1 cellular context compared by ENCODE assay signal in genomic region chr9:20225841-20226240, GRCh38.
TF ChIP-seq lines count a peak whose summit lies in the region.

No MANE protein-coding gene starts in this region.

TF ChIP-seq in IMR-90, 13 proteins besides CTCF, POLR2A, EP300 and RAD21 (continued from another document):
- TF ChIP-seq CEBPB (IDR thresholded peaks at IDR 0.05; ENCODE audit: low read depth, low read length) (no peak), SMC3 (IDR thresholded peaks at IDR 0.05; ENCODE audit: low read depth, low read length) (no peak), NFE2L2 (IDR thresholded peaks at IDR 0.05; ENCODE audit: low read depth, low read length) (no peak), MXI1 (IDR thresholded peaks at IDR 0.05; ENCODE audit: borderline replicate concordance, low read depth, low read length) (no peak), RCOR1 (IDR thresholded peaks at IDR 0.05; ENCODE audit: insufficient replicate concordance, low read length) (no peak), BHLHE40 (IDR thresholded peaks at IDR 0.05; ENCODE audit: low read depth, low read length) (no peak), FOS (IDR thresholded peaks at IDR 0.05; ENCODE audit: low read depth, low read length) (no peak), MAZ (IDR thresholded peaks at IDR 0.05; ENCODE audit: borderline replicate concordance, low read depth, low read length) (no peak), CHD1 (IDR thresholded peaks at IDR 0.05; ENCODE audit: low read depth, low read length) (no peak), MAFK (IDR thresholded peaks at IDR 0.05; ENCODE audit: low read depth, low read length) (no peak), RFX5 (IDR thresholded peaks at IDR 0.05; ENCODE audit: low read depth, low read length) (no peak)
- TF ChIP-seq, protein P1, sequence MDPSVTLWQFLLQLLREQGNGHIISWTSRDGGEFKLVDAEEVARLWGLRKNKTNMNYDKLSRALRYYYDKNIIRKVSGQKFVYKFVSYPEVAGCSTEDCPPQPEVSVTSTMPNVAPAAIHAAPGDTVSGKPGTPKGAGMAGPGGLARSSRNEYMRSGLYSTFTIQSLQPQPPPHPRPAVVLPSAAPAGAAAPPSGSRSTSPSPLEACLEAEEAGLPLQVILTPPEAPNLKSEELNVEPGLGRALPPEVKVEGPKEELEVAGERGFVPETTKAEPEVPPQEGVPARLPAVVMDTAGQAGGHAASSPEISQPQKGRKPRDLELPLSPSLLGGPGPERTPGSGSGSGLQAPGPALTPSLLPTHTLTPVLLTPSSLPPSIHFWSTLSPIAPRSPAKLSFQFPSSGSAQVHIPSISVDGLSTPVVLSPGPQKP (IDR thresholded peaks at IDR 0.05; ENCODE audit: borderline replicate concordance, low read depth, low read length) = no peak
